In genomic region chr16:87985493-87985892, GRCh38 we compare ENCODE assay signal across 9 cellular contexts. TPM values are rescaled to one million over a fixed set of nuclear protein-coding genes. Genes with fewer than 3 reads are reported as not detected.
"Had no signal": no experiment of that assay in that cellular context is flagged by ENCODE, and none has a peak within 500 bp of the region (broad histone marks: within the 10 kb centered on the region; RNA-seq: fewer than 3 reads in every experiment).

No MANE protein-coding gene starts in this region.

RNA-seq across cellular contexts. Expression of gene CA5A, which starts 49.2 kb away (rescaled TPM):
- total RNA-seq: activated CD4-positive, alpha-beta memory T cell treated with anti-CD3 and anti-CD28 coated beads, Interleukin-2, amount 10 ng/mL, durations not matched to agents 7 days and 5 days; activated CD8-positive, alpha-beta memory T cell treated with anti-CD3 and anti-CD28 coated beads for 36 hours; activated naive CD8-positive, alpha-beta T cell treated with anti-CD3 and anti-CD28 coated beads, Interleukin-2, amount 10 ng/mL, durations not matched to agents 7 days and 5 days; astrocyte; body of pancreas; breast epithelium; cardiac septum; Right ventricle myocardium superior; T-helper 2 cell treated with Interferon-gamma antibody and Interleukin-4, amounts not matched to agents 100 ng/mL and 5 ng/mL, for 36 hours had no signal
